Comparison of ENCODE assay signal across 19 cellular contexts in genomic region chr9:130264414-130265350, GRCh38. TPM values are rescaled to one million over a fixed set of nuclear protein-coding genes. Genes with fewer than 3 reads are reported as not detected.
DNase-seq lines count a peak whose midpoint lies in the region; ATAC-seq and TF ChIP-seq lines count a peak whose summit lies in the region.
"Had no signal": no experiment of that assay in that cellular context is flagged by ENCODE, and none has a peak within 500 bp of the region (broad histone marks: within the 10 kb centered on the region; RNA-seq: fewer than 3 reads in every experiment).

No MANE protein-coding gene starts in this region.

- H4K20me1 ChIP-seq in SK-N-SH (ENCODE audit: insufficient read depth), result no peaks in the 10 kb centered on the region
- no peaks in the 10 kb centered on the region for H4K20me1 ChIP-seq in Karpas-422 (ENCODE audit: insufficient read depth, low read depth, low read length)

- in situ Hi-C loops in gastrocnemius medialis (cut with MboI; ENCODE audit: low sequenced_read_pairs in 4 of 4), result no loop called here

- no peaks in the 10 kb centered on the region for H3K79me2 ChIP-seq in SK-N-SH (ENCODE audit: insufficient read depth)
- no peaks in the 10 kb centered on the region for H3K79me2 ChIP-seq in Karpas-422 (ENCODE audit: low read length)

- no peak overlapping the region for H3K4me2 ChIP-seq in SK-N-SH
- H3K4me2 ChIP-seq in Karpas-422 (ENCODE audit: low read depth, low read length, poor library complexity, severe bottlenecking), result no peak overlapping the region

- intact Hi-C loops in gastrocnemius medialis (cut with DNase I; ENCODE audit: low total_unique reads), result loop anchor here (5.0 kb wide), 1 partner anchor 68 kb away; no protein-coding TSS in a partner anchor

- POLR2A ChIA-PET in SK-N-SH (lab: Yijun Ruan, JAX), result no interaction called here

- H3K4me1 Mint-ChIP-seq in T-helper 17 cell, result peaks cover 13% of the 10 kb centered on the region

- TF ChIP-seq RAD21 in SK-N-SH (IDR thresholded peaks at IDR 0.05; ENCODE audit: low read length), result no peak

- H3K9me2 ChIP-seq in SK-N-SH (no peaks in the 10 kb centered on the region), Karpas-422 (replicated peaks; ENCODE audit: insufficient read depth, low read length) (no peaks in the 10 kb centered on the region)

- peaks cover 0 to 32% of the 10 kb centered on the region in 2 experiments; a peak in 1 of 4 replicates for H3K4me1 ChIP-seq in SK-N-SH (ENCODE audit: control insufficient read depth in 1 of 2, insufficient read depth in 2 of 2, low read depth in 1 of 2, low read length in 1 of 2)
- H3K4me1 ChIP-seq in iPS DF 6.9 (ENCODE audit: control insufficient read depth, insufficient read depth, low read length), result peaks cover 9% of the 10 kb centered on the region
- H3K4me1 ChIP-seq in gastrocnemius medialis, result peaks cover 0 to 6% of the 10 kb centered on the region in 2 donors
- no peaks in the 10 kb centered on the region for H3K4me1 ChIP-seq in Karpas-422 (ENCODE audit: low read length)

- no peaks in the 10 kb centered on the region for H3F3A ChIP-seq in SK-N-SH (replicated peaks; ENCODE audit: insufficient read depth)

- peak overlapping the region; percentile 71 for H3K4me3 Mint-ChIP-seq in T-helper 17 cell
- H3K4me3 Mint-ChIP-seq: natural killer cell treated with Interleukin-12 subunit alpha and Interleukin-12 subunit beta and Interleukin-15 and Interleukin-18, amount 100 ng/mL, for 72 hours; T-helper 1 cell treated with Interleukin-12 subunit alpha and Interleukin-12 subunit beta and Interleukin-4 antibody, amounts not matched to agents 30 μg/mL and 1 μg/mL, for 36 hours had no signal

- DNase-seq in SK-N-SH, result peak; percentile 53
- DNase-seq in T-helper 17 cell, result no peak
- no peak for DNase-seq in iPS DF 6.9 (ENCODE audit: low read depth, low spot score)
- no peak for DNase-seq in gastrocnemius medialis
- DNase-seq in NCI-H146 treated with DMSO at 0.1 percent for 48 hours (lab: John Stamatoyannopoulos, UW; ENCODE audit: unreplicated experiment), result no peak
- no peak for DNase-seq in hypothalamus (lab: John Stamatoyannopoulos, UW)
- DNase-seq in Karpas-422, result no peak
- DNase-seq: activated CD8-positive, alpha-beta memory T cell treated with anti-CD3 and anti-CD28 coated beads, Interleukin-2, amount 50 U/mL, for 4 hours; body of pancreas; CD4-positive, alpha-beta memory T cell; dorsolateral prefrontal cortex; NCI-H1092; NK-92 treated with Interleukin-12 subunit alpha and Interleukin-12 subunit beta, amount 100 ng/mL, for 24 hours had no signal

- CTCF ChIA-PET in SK-N-SH (lab: Yijun Ruan, JAX), result interaction anchor here (0.7 to 7.1 kb wide), 19 partner anchors 10 to 201 kb away, joined by 3 to 69 read pairs (median 4); no protein-coding TSS in a partner anchor

- no peak for TF ChIP-seq EP300 in SK-N-SH (IDR thresholded peaks at IDR 0.05; ENCODE audit: borderline replicate concordance in 1 of 2, low read depth in 1 of 2, low read length in 1 of 2)

- no peak overlapping the region for H3K27ac ChIP-seq in SK-N-SH (ENCODE audit: low read depth in 2 of 2, low read length in 1 of 2)
- no peak overlapping the region for H3K27ac ChIP-seq in iPS DF 6.9 (ENCODE audit: low read length)
- peak overlapping the region; percentile 42 to 73 (median 60) for H3K27ac ChIP-seq in gastrocnemius medialis
- no peak overlapping the region for H3K27ac ChIP-seq in Karpas-422 (ENCODE audit: low read length)
- H3K27ac ChIP-seq: body of pancreas, dorsolateral prefrontal cortex had no signal

- H3K27ac Mint-ChIP-seq in T-helper 17 cell, result no peak overlapping the region
- H3K27ac Mint-ChIP-seq: CD4-positive, alpha-beta memory T cell; natural killer cell treated with Interleukin-12 subunit alpha and Interleukin-12 subunit beta and Interleukin-15 and Interleukin-18, amount 100 ng/mL, for 72 hours; T-helper 1 cell treated with Interleukin-12 subunit alpha and Interleukin-12 subunit beta and Interleukin-4 antibody, amounts not matched to agents 30 μg/mL and 1 μg/mL, for 36 hours had no signal

- 72% methylated on average over 11 of the region's 18 CpGs for WGBS in SK-N-SH (ENCODE audit: low lambda C conversion rate)
- WGBS in iPS DF 6.9 (ENCODE audit: insufficient coverage, insufficient read length), result no CpG with 5 or more reads among the region's 18 CpGs

- no peak for TF ChIP-seq CTCF in SK-N-SH (IDR thresholded peaks at IDR 0.05)
- no peak for TF ChIP-seq CTCF in gastrocnemius medialis (IDR thresholded peaks at IDR 0.05 in 4 of 5, conservative IDR thresholded peaks at IDR 0.05 in 1 of 5)

- H3K9me3 ChIP-seq in SK-N-SH (no peaks in the 10 kb centered on the region), T-helper 17 cell (ENCODE audit: control insufficient read depth, low read length, poor library complexity, severe bottlenecking) (no peaks in the 10 kb centered on the region), iPS DF 6.9 (ENCODE audit: control insufficient read depth, insufficient read depth, low read length) (no peaks in the 10 kb centered on the region), gastrocnemius medialis (no peaks in the 10 kb centered on the region), Karpas-422 (ENCODE audit: low read length) (no peaks in the 10 kb centered on the region)
- H3K9me3 ChIP-seq: body of pancreas, upper lobe of left lung had no signal

- H3K36me3 ChIP-seq in SK-N-SH (replicated peaks in 1 of 2; ENCODE audit: control insufficient read depth in 1 of 2, insufficient read depth in 2 of 2, low read length in 1 of 2) (no peaks in the 10 kb centered on the region), iPS DF 6.9 (ENCODE audit: control insufficient read depth, insufficient read depth, low read length) (no peaks in the 10 kb centered on the region; the same call in 1 of the 2 replicates), gastrocnemius medialis (no peaks in the 10 kb centered on the region), Karpas-422 (ENCODE audit: insufficient read depth, low read length) (no peaks in the 10 kb centered on the region)
- H3K36me3 ChIP-seq: upper lobe of left lung had no signal

- no peak for TF ChIP-seq POLR2A in gastrocnemius medialis (IDR thresholded peaks at IDR 0.05)

- H2AFZ ChIP-seq in SK-N-SH (ENCODE audit: low read depth) (no peak overlapping the region), Karpas-422 (ENCODE audit: low read length) (no peak overlapping the region)

- H3K36me3 Mint-ChIP-seq in T-helper 17 cell (ENCODE audit: low read depth), result peaks cover 7% of the 10 kb centered on the region
- H3K36me3 Mint-ChIP-seq: CD4-positive, alpha-beta memory T cell; IgD-negative memory B cell; natural killer cell treated with Interleukin-12 subunit alpha and Interleukin-12 subunit beta and Interleukin-15 and Interleukin-18, amount 100 ng/mL, for 72 hours had no signal

- H3K9ac ChIP-seq in SK-N-SH, result no peak overlapping the region
- H3K9ac ChIP-seq in Karpas-422 (ENCODE audit: low read length), result no peak overlapping the region

- H3K27me3 ChIP-seq in SK-N-SH (ENCODE audit: insufficient read depth) (peaks cover 47% of the 10 kb centered on the region), iPS DF 6.9 (ENCODE audit: control insufficient read depth, insufficient read depth, low read length) (no peaks in the 10 kb centered on the region; the same call in 1 of the 2 replicates), gastrocnemius medialis (peaks cover 54 to 70% (median 62%) of the 10 kb centered on the region in 3 donors), Karpas-422 (ENCODE audit: low read length) (no peaks in the 10 kb centered on the region)

- peaks cover 77% of the 10 kb centered on the region for H3K27me3 Mint-ChIP-seq in T-helper 17 cell

- no peak overlapping the region; a peak in 1 of 4 replicates for H3K4me3 ChIP-seq in SK-N-SH (ENCODE audit: low read depth in 2 of 2, low read length in 1 of 2)
- H3K4me3 ChIP-seq in iPS DF 6.9 (ENCODE audit: low read length), result peak overlapping the region; percentile 30; the same call in 1 of the 2 replicates
- peak overlapping the region in 2 of 4 donors; percentile 44 to 45 for H3K4me3 ChIP-seq in gastrocnemius medialis
- H3K4me3 ChIP-seq in Karpas-422 (ENCODE audit: low read length), result no peak overlapping the region
- H3K4me3 ChIP-seq: body of pancreas had no signal

- ATAC-seq in SK-N-SH treated with all-trans-retinoic acid at 6 μM for 48 hours, result no peak
- no peak for ATAC-seq in T-helper 17 cell
- no peak for ATAC-seq in gastrocnemius medialis
- ATAC-seq: body of pancreas; natural killer cell treated with Interleukin-12 subunit alpha and Interleukin-12 subunit beta and Interleukin-15 and Interleukin-18, amount 100 ng/mL, for 72 hours had no signal

TF ChIP-seq in SK-N-SH, 30 proteins besides CTCF, POLR2A, EP300 and RAD21 (continues in another document):
- TF ChIP-seq SIN3A (IDR thresholded peaks at IDR 0.05; ENCODE audit: borderline replicate concordance, low read depth, low read length) (no peak), MEF2A (IDR thresholded peaks at IDR 0.05; ENCODE audit: borderline replicate concordance, low read depth) (no peak), JUND (IDR thresholded peaks at IDR 0.05) (no peak), TEAD4 (IDR thresholded peaks at IDR 0.05; ENCODE audit: borderline replicate concordance, insufficient read depth) (no peak), FOSL2 (IDR thresholded peaks at IDR 0.05; ENCODE audit: borderline replicate concordance, low read depth) (no peak), NFIC (IDR thresholded peaks at IDR 0.05; ENCODE audit: borderline replicate concordance) (no peak), GATA2 (CRISPR knock-in tag; IDR thresholded peaks at IDR 0.05) (no peak), NRF1 (IDR thresholded peaks at IDR 0.05; ENCODE audit: low read depth, low read length) (no peak), ELF1 (IDR thresholded peaks at IDR 0.05) (no peak)

TF ChIP-seq in SK-N-SH treated with all-trans-retinoic acid at 6 μM for 48 hours, 23 proteins besides CTCF, POLR2A, EP300 and RAD21 (continues in another document):
- no peak for TF ChIP-seq RARB (CRISPR knock-in tag; IDR thresholded peaks at IDR 0.05)

RNA-seq across cellular contexts. Expression of gene HMCN2, which starts 0.9 kb away (rescaled TPM):
- polyA plus RNA-seq in SK-N-SH (2012; rRNA removed), result 0.15 and 0.28 TPM in 2 replicates
- polyA plus RNA-seq in SK-N-SH (2012; cell fraction: cytosol; rRNA removed), result 0.04 and 0.06 TPM in 2 replicates
- 0.55 and 0.56 TPM in 2 replicates for polyA plus RNA-seq in SK-N-SH (2012; cell fraction: nucleus; rRNA removed)
- total RNA-seq in T-helper 17 cell (under 1 TPM in 1 of 2 donors, not detected in 1; 0.12 TPM), gastrocnemius medialis (1 to 10 TPM; 1.9 to 8.5 (median 7.7) TPM)
- not detected in 2 replicates for total RNA-seq in Karpas-422 (2014; rRNA removed; shearing (Covaris generic); ENCODE audit: low replicate concordance)
- total RNA-seq: CD4-positive, alpha-beta memory T cell; natural killer cell treated with Interleukin-12 subunit alpha and Interleukin-12 subunit beta and Interleukin-15 and Interleukin-18, amount 100 ng/mL, for 72 hours had no signal
- polyA plus RNA-seq: CD4-positive, alpha-beta memory T cell; fibroblast of lung; IgD-negative memory B cell had no signal

Comparison
In these comparisons a context has a peak if more than half of its experiments do, and no peak if none do; other contexts are left out.
1. H3K27ac ChIP-seq: peak in gastrocnemius medialis (4 of 4); none in SK-N-SH (0 of 2), iPS DF 6.9 (single experiment) and Karpas-422 (single experiment).